13 cellular contexts compared by ENCODE assay signal in genomic region chr6:135231469-135231844, GRCh38. TPM values are rescaled to one million over a fixed set of nuclear protein-coding genes. Genes with fewer than 3 reads are reported as not detected.
DNase-seq lines count a peak whose midpoint lies in the region; ATAC-seq, FAIRE-seq and TF ChIP-seq lines count a peak whose summit lies in the region.
"Had no signal": no experiment of that assay in that cellular context is flagged by ENCODE, and none has a peak within 500 bp of the region (broad histone marks: within the 10 kb centered on the region; RNA-seq: fewer than 3 reads in every experiment).

No MANE protein-coding gene starts in this region.

- peak overlapping the region; percentile 20 for H3K27ac Mint-ChIP-seq in Caco-2 (ENCODE audit: unreplicated experiment)

- BruUV-seq in Caco-2 (replicated peaks; lab: Mats Ljungman, UMichigan): no TSS peak

- H3K79me2 ChIP-seq in Loucy (ENCODE audit: insufficient read depth, low read length): no peaks in the 10 kb centered on the region

- peak overlapping the region; percentile 21; the same call in 1 of the 2 replicates for H2AFZ ChIP-seq in Loucy (ENCODE audit: low read length)

- CTCF ChIA-PET in Caco-2 (lab: Charles Lee): no interaction called here

- H3K9me2 ChIP-seq in Loucy (replicated peaks; ENCODE audit: low read depth, low read length): no peaks in the 10 kb centered on the region

- H3K27me3 Mint-ChIP-seq in Caco-2 (ENCODE audit: insufficient read depth, unreplicated experiment): peaks cover 1% of the 10 kb centered on the region

- no peaks in the 10 kb centered on the region for H3K4me1 ChIP-seq in Caco-2
- peaks cover 44% of the 10 kb centered on the region for H3K4me1 ChIP-seq in Loucy (ENCODE audit: insufficient read depth, low read length, poor library complexity, severe bottlenecking)
- H3K4me1 ChIP-seq: SJSA1 had no signal

- H3K36me3 ChIP-seq in Caco-2 (ENCODE audit: control insufficient read depth, insufficient read depth, low read length): no peaks in the 10 kb centered on the region
- H3K36me3 ChIP-seq in Loucy (ENCODE audit: insufficient read depth, low read length): no peaks in the 10 kb centered on the region
- H3K36me3 ChIP-seq: SJSA1 had no signal

- H3K9me3 ChIP-seq in Caco-2: no peaks in the 10 kb centered on the region
- no peaks in the 10 kb centered on the region for H3K9me3 ChIP-seq in Loucy (ENCODE audit: insufficient read depth, low read depth, low read length)
- H3K9me3 ChIP-seq: SJSA1 had no signal

- no peaks in the 10 kb centered on the region for H3K36me3 Mint-ChIP-seq in Caco-2 (ENCODE audit: insufficient read depth, unreplicated experiment)

- in situ Hi-C loops in astrocyte of the spinal cord (cut with HindIII; ENCODE audit: low sequenced_read_pairs): no loop called here

- FAIRE-seq in GM12891 (lab: Jason Lieb, UNC): no peak
- FAIRE-seq: endometrium had no signal

- H3K9ac ChIP-seq in Loucy (ENCODE audit: low read depth, low read length, poor library complexity, severe bottlenecking): peak overlapping the region; percentile 13

- intact Hi-C loops in Caco-2 (cut with micrococcal nuclease; ENCODE audit: unreplicated experiment): no loop called here

- H3K9me3 Mint-ChIP-seq in Caco-2 (ENCODE audit: unreplicated experiment): no peaks in the 10 kb centered on the region

- H3K27me3 ChIP-seq in Caco-2 (replicated peaks; ENCODE audit: control insufficient read depth, insufficient read depth, low read length): no peaks in the 10 kb centered on the region
- no peaks in the 10 kb centered on the region for H3K27me3 ChIP-seq in Loucy (ENCODE audit: insufficient read depth, low read length, poor library complexity, severe bottlenecking)
- H3K27me3 ChIP-seq: SJSA1 had no signal

- peaks cover 15% of the 10 kb centered on the region for H3K4me1 Mint-ChIP-seq in Caco-2 (ENCODE audit: low read depth, unreplicated experiment)

- H3K4me3 ChIP-seq in Caco-2 (ENCODE audit: low read depth, low read length): no peak overlapping the region
- no peak overlapping the region for H3K4me3 ChIP-seq in Loucy (ENCODE audit: low read length, poor library complexity, severe bottlenecking)
- no peak overlapping the region for H3K4me3 ChIP-seq in astrocyte of the spinal cord (ENCODE audit: low read depth, low read length)
- H3K4me3 ChIP-seq: SJSA1 had no signal

- no peak overlapping the region for H3K4me3 Mint-ChIP-seq in Caco-2 (ENCODE audit: unreplicated experiment)
- H3K4me3 Mint-ChIP-seq: neural crest cell had no signal

- peak overlapping the region; percentile 17 for H3K4me2 ChIP-seq in Loucy (ENCODE audit: low read depth, low read length, poor library complexity, severe bottlenecking)

- TF ChIP-seq POLR2A in GM12891 (IDR thresholded peaks at IDR 0.05; ENCODE audit: low read depth, low read length): no peak

- no peak for DNase-seq in Caco-2
- DNase-seq in astrocyte of the spinal cord (ENCODE audit: low read depth, low spot score): peak; percentile 8
- DNase-seq in NCI-H1417 (lab: John Stamatoyannopoulos, UW): no peak
- no peak for DNase-seq in GM12891 (ENCODE audit: insufficient read length, low spot score)
- no peak for DNase-seq in activated effector memory CD4-positive, alpha-beta T cell treated with Interleukin-2 at 50 U/mL for 16 hours
- DNase-seq in middle frontal gyrus (ENCODE audit: extremely low spot score, low spot score): no peak
- DNase-seq: NCI-H187 treated with DMSO at 0.1 percent for 48 hours; stimulated activated CD4-positive, alpha-beta T cell treated with anti-CD3 and anti-CD28 coated beads, Interleukin-4, amount 100 ng/mL, for 4 hours had no signal

- no peaks in the 10 kb centered on the region for H3F3A ChIP-seq in Loucy (ENCODE audit: low read depth)

- no peak for TF ChIP-seq CTCF in Caco-2 (IDR thresholded peaks at IDR 0.05; ENCODE audit: insufficient read depth in 1 of 2, low read depth in 1 of 2, low read length in 1 of 2, severe bottlenecking in 1 of 2, unreplicated experiment in 1 of 2)
- TF ChIP-seq CTCF in Loucy (conservative IDR thresholded peaks at IDR 0.05; ENCODE audit: low read length): no peak
- no peak for TF ChIP-seq CTCF in astrocyte of the spinal cord (IDR thresholded peaks at IDR 0.05; ENCODE audit: low read depth, low read length)

- ATAC-seq in GM18909 (IDR thresholded peaks at IDR 0.05; ENCODE audit: poor library complexity, unreplicated experiment): peak; percentile 48

- H4K20me1 ChIP-seq in Loucy (ENCODE audit: insufficient read depth, low read length, poor library complexity, severe bottlenecking): no peaks in the 10 kb centered on the region

- POLR2A ChIA-PET in Caco-2 (lab: Charles Lee): no interaction called here

TF ChIP-seq in GM12891, 5 proteins besides CTCF, POLR2A, EP300 and RAD21:
- TF ChIP-seq PAX5 (IDR thresholded peaks at IDR 0.05; ENCODE audit: insufficient read depth, low read length, severe bottlenecking) (no peak), TAF1 (IDR thresholded peaks at IDR 0.05; ENCODE audit: low read depth, low read length) (no peak), SPI1 (IDR thresholded peaks at IDR 0.05; ENCODE audit: low read depth, low read length) (no peak), POLR2AphosphoS5 (IDR thresholded peaks at IDR 0.05; ENCODE audit: low read depth, low read length) (no peak), POU2F2 (IDR thresholded peaks at IDR 0.05; ENCODE audit: low read depth, low read length) (no peak)

RNA-seq across cellular contexts. Expression of gene MYB, which starts 50.3 kb away (rescaled TPM):
- 2.3 and 2.7 TPM in 2 replicates for total RNA-seq in Caco-2 (2022)
- 18.5 TPM for polyA plus RNA-seq in GM12891 (2012; ENCODE audit: low read depth, missing spikeins)
